Comparison of ENCODE assay signal across 3 cellular contexts in the genomic region with DNA sequence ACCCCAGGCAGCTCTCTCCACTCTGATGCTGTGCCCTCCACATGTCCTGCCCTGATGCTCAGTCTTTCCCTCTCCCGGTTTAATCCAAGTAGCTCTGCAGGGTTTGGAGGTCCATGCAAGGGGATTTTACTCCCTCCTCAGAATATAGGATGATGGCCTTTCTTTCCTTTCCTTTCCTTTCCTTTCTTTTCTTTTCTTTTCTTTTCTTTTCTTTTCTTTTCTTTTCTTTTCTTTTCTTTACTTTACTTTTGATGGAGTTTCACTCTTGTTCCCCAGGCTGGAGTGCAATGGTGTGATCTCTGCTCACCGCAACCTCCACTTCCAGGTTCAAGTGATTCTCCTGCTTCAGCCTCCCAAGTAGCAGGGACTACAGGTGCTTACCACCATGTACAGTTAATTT. TPM values are rescaled to one million over a fixed set of nuclear protein-coding genes. Genes with fewer than 3 reads are reported as not detected.
"Had no signal": no experiment of that assay in that cellular context is flagged by ENCODE, and none has a peak within 500 bp of the region (broad histone marks: within the 10 kb centered on the region; RNA-seq: fewer than 3 reads in every experiment).

No MANE protein-coding gene starts in this region.

RNA-seq across cellular contexts. Expression of a gene that starts 17.7 kb away (rescaled TPM):
- total RNA-seq: activated CD4-positive, alpha-beta memory T cell treated with anti-CD3 and anti-CD28 coated beads, Interleukin-2, amount 10 ng/mL, durations not matched to agents 7 days and 5 days; T-helper 1 cell treated with Interleukin-12 subunit alpha and Interleukin-12 subunit beta and Interleukin-4 antibody, amounts not matched to agents 30 ng/mL and 1 ng/mL, for 36 hours; T-helper 17 cell had no signal
